In genomic region chr12:128767518-128767917, GRCh38 we compare ENCODE assay signal across 17 cellular contexts.
"Had no signal": no experiment of that assay in that cellular context is flagged by ENCODE, and none has a peak within 500 bp of the region (broad histone marks: within the 10 kb centered on the region; RNA-seq: fewer than 3 reads in every experiment).

No MANE protein-coding gene starts in this region.

- H3K9me3 Mint-ChIP-seq: memory B cell, type B pancreatic cell had no signal

- DNase-seq: colonic mucosa; dermis blood vessel endothelial cell; erythroblast; foreskin keratinocyte; head of caudate nucleus; hippocampal formation; lower lobe of right lung; midbrain; posterior cingulate gyrus; stimulated activated CD4-positive, alpha-beta T cell treated with anti-CD3 and anti-CD28 coated beads, Interleukin-2, amount 100 ng/mL, for 48 hours; stimulated activated naive CD4-positive, alpha-beta T cell treated with Interleukin-2 at 50 U/mL for 16 hours had no signal

- H3K27ac Mint-ChIP-seq: memory B cell, nephron, type B pancreatic cell had no signal

- H3K9me3 ChIP-seq: colonic mucosa, left lung, lower lobe of right lung, vagina had no signal

- H3K4me1 Mint-ChIP-seq: memory B cell, nephron had no signal

- H3K36me3 Mint-ChIP-seq: memory B cell, type B pancreatic cell had no signal

- H3K4me1 ChIP-seq: colonic mucosa, foreskin keratinocyte, lower lobe of right lung, vagina had no signal

- H3K36me3 ChIP-seq: colonic mucosa, left lung, lower lobe of right lung, vagina had no signal

- H3K27me3 ChIP-seq: colonic mucosa, foreskin keratinocyte, vagina had no signal

- ATAC-seq: foreskin keratinocyte, left lung, lower lobe of right lung had no signal

- H3K4me3 Mint-ChIP-seq: memory B cell, nephron, type B pancreatic cell had no signal

- H3K4me3 ChIP-seq: colonic mucosa, left lung, lower lobe of right lung, smooth muscle cell, vagina had no signal

- H3K27ac ChIP-seq: colonic mucosa, foreskin keratinocyte, left lung, lower lobe of right lung, vagina had no signal

- H3K4me2 ChIP-seq: smooth muscle cell had no signal
